In genomic region chr2:148350211-148350610, GRCh38 we compare ENCODE assay signal across 29 cellular contexts.
"Had no signal": no experiment of that assay in that cellular context is flagged by ENCODE, and none has a peak within 500 bp of the region (broad histone marks: within the 10 kb centered on the region; RNA-seq: fewer than 3 reads in every experiment).

No MANE protein-coding gene starts in this region.

- DNase-seq: activated CD4-positive, alpha-beta T cell treated with anti-CD3 and anti-CD28 coated beads for 36 hours; activated CD4-positive, alpha-beta T cell treated with anti-CD3 and anti-CD28 coated beads, Interleukin-2, amount 10 ng/mL, durations not matched to agents 7 days and 5 days; activated CD4-positive, alpha-beta T cell treated with anti-CD3 and anti-CD28 coated beads, Interleukin-2, amount 50 U/mL, for 48 hours; activated CD8-positive, alpha-beta T cell treated with anti-CD3 and anti-CD28 coated beads, Interleukin-2, amount 10 ng/mL, durations not matched to agents 7 days and 5 days; activated gamma-delta T cell; activated naive CD4-positive, alpha-beta T cell treated with Interleukin-2 at 50 U/mL for 16 hours; activated naive CD8-positive, alpha-beta T cell treated with anti-CD3 and anti-CD28 coated beads, Interleukin-2, amount 10 ng/mL, durations not matched to agents 7 days and 5 days; activated T-cell treated with anti-CD3 and anti-CD28 coated beads, Interleukin-2, amount 50 U/mL, for 24 hours; adrenal gland; anterior cingulate cortex; caudate nucleus; cerebellar nuclear complex; NCI-H1048; NCI-H1105 treated with DMSO at 0.1 percent for 48 hours; NCI-H1436 treated with DMSO at 0.1 percent for 48 hours; NCI-H1694 treated with DMSO at 0.1 percent for 48 hours; NCI-H2029 treated with DMSO at 0.1 percent for 48 hours; NCI-H2107; NCI-H2171; NCI-H510A; NCI-H526; NCI-H748 treated with DMSO at 0.1 percent for 48 hours; NK-92 treated with Interleukin-12 subunit alpha and Interleukin-12 subunit beta, amount 100 ng/mL, for 24 hours; PC-3; Peyer's patch; RPMI8226; SHP77 treated with DMSO at 0.1 percent for 48 hours had no signal

- H3K27ac ChIP-seq: adrenal gland, Peyer's patch, SJSA1 had no signal

- H3K9me3 ChIP-seq: adrenal gland, Peyer's patch, SJSA1 had no signal

- H3K4me1 ChIP-seq: adrenal gland, Peyer's patch, SJSA1 had no signal

- H3K4me3 ChIP-seq: adrenal gland, K562, Peyer's patch, SJSA1 had no signal

- ATAC-seq: activated CD4-positive, alpha-beta T cell treated with anti-CD3 and anti-CD28 coated beads for 36 hours; activated CD8-positive, alpha-beta T cell treated with anti-CD3 and anti-CD28 coated beads, Interleukin-2, amount 10 ng/mL, durations not matched to agents 7 days and 5 days; K562; PC-3 had no signal

- H3K27me3 ChIP-seq: adrenal gland, Peyer's patch, SJSA1 had no signal

- H3K36me3 ChIP-seq: adrenal gland, Peyer's patch, SJSA1 had no signal
